Comparison of ENCODE assay signal across 30 cellular contexts in the genomic region with DNA sequence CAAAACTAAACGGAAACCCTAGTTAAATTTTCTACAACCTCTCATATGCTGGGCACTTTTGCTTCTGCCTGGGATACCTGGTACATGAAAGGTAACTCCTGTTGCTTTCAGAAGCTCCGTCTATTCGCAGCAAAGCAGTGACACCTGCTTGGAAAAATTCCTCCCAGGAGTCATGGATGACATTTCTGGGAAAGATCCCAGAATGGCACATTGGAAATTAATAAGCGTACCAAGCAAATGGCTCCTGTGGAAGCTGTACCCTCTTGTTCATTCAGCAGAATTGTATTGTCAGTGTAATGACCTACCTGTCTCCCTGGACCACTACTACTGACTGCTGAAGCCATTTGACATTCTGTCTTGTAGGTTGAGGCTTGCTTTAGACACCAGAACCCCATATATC.
"Had no signal": no experiment of that assay in that cellular context is flagged by ENCODE, and none has a peak within 500 bp of the region (broad histone marks: within the 10 kb centered on the region; RNA-seq: fewer than 3 reads in every experiment).

No MANE protein-coding gene starts in this region.

- ATAC-seq: activated naive CD4-positive, alpha-beta T cell treated with anti-CD3 and anti-CD28 coated beads, Interleukin-2, amount 50 U/mL, for 72 hours; activated T-cell treated with anti-CD3 and anti-CD28 coated beads, Interleukin-2, amount 50 U/mL, for 4 hours; body of pancreas; Right ventricle myocardium inferior had no signal

- DNase-seq: activated B cell treated with CpG ODN at 0.5 μM for 24 hours; activated CD4-positive, alpha-beta memory T cell treated with anti-CD3 and anti-CD28 coated beads for 36 hours; activated CD4-positive, alpha-beta T cell treated with anti-CD3 and anti-CD28 coated beads for 4 hours; activated CD4-positive, alpha-beta T cell treated with anti-CD3 and anti-CD28 coated beads, Interleukin-2, amount 50 U/mL, for 1 hour; activated CD4-positive, CD25-positive, alpha-beta regulatory T cell treated with anti-CD3 and anti-CD28 coated beads, Interleukin-2, amount 50 U/mL, for 72 hours; activated CD8-positive, alpha-beta memory T cell treated with anti-CD3 and anti-CD28 coated beads, Interleukin-2, amount 50 U/mL, for 4 hours; activated gamma-delta T cell treated with Interleukin-2 at 50 U/mL for 16 hours; activated naive CD4-positive, alpha-beta T cell treated with anti-CD3 and anti-CD28 coated beads for 36 hours; activated T-cell treated with anti-CD3 and anti-CD28 coated beads for 4 hours; activated T-cell treated with anti-CD3 and anti-CD28 coated beads, Interleukin-2, amount 50 U/mL, for 4 hours; adrenal gland; body of pancreas; cerebellar nuclear complex; NCI-H1417 treated with DMSO at 0.1 percent for 48 hours; NCI-H187 treated with DMSO at 0.1 percent for 48 hours; NCI-H2081; NCI-H226; NCI-H524 treated with DMSO at 0.1 percent for 48 hours; PC-9; SIG-M5; SW 1271; T-helper 1 cell; T-helper 2 cell; T-helper 9 cell had no signal

- H3K27ac ChIP-seq: adrenal gland, body of pancreas, breast epithelium, PC-9, RWPE1, VCaP had no signal

- H3K9me3 ChIP-seq: adrenal gland, body of pancreas, breast epithelium had no signal

- H3K9me3 Mint-ChIP-seq: activated B cell treated with CpG ODN at 0.5 μM for 24 hours; activated CD4-positive, alpha-beta memory T cell treated with anti-CD3 and anti-CD28 coated beads for 36 hours; activated naive CD4-positive, alpha-beta T cell treated with anti-CD3 and anti-CD28 coated beads for 36 hours; activated naive CD4-positive, alpha-beta T cell treated with anti-CD3 and anti-CD28 coated beads, Interleukin-2, amount 50 U/mL, for 72 hours; activated T-cell treated with anti-CD3 and anti-CD28 coated beads, Interleukin-2, amount 50 U/mL, for 4 hours; activated T-helper 1 cell treated with anti-CD3 and anti-CD28 coated beads, Interleukin-12 subunit alpha, Interleukin-12 subunit beta, Interleukin-2, Interleukin-4 antibody, amounts not matched to agents 30 ng/mL and 10 ng/mL and 1 ng/mL, durations not matched to agents 14 hours and 24 hours and 36 hours had no signal

- H3K4me1 Mint-ChIP-seq: activated B cell treated with CpG ODN at 0.5 μM for 24 hours had no signal

- H3K36me3 Mint-ChIP-seq: activated CD4-positive, alpha-beta memory T cell treated with anti-CD3 and anti-CD28 coated beads for 36 hours; activated naive CD4-positive, alpha-beta T cell treated with anti-CD3 and anti-CD28 coated beads, Interleukin-2, amount 50 U/mL, for 72 hours had no signal

- H3K36me3 ChIP-seq: adrenal gland, breast epithelium had no signal

- H3K27me3 Mint-ChIP-seq: activated B cell treated with CpG ODN at 0.5 μM for 24 hours; activated CD4-positive, alpha-beta memory T cell treated with anti-CD3 and anti-CD28 coated beads for 36 hours had no signal

- H3K4me3 Mint-ChIP-seq: activated B cell treated with CpG ODN at 0.5 μM for 24 hours; activated CD4-positive, alpha-beta memory T cell treated with anti-CD3 and anti-CD28 coated beads for 36 hours; activated naive CD4-positive, alpha-beta T cell treated with anti-CD3 and anti-CD28 coated beads for 36 hours; activated T-cell treated with anti-CD3 and anti-CD28 coated beads, Interleukin-2, amount 50 U/mL, for 4 hours; activated T-helper 1 cell treated with anti-CD3 and anti-CD28 coated beads, Interleukin-12 subunit alpha, Interleukin-12 subunit beta, Interleukin-2, Interleukin-4 antibody, amounts not matched to agents 30 ng/mL and 10 ng/mL and 1 ng/mL, durations not matched to agents 14 hours and 24 hours and 36 hours had no signal

- H3K4me1 ChIP-seq: adrenal gland, body of pancreas, breast epithelium had no signal

- H3K27ac Mint-ChIP-seq: activated B cell treated with CpG ODN at 0.5 μM for 24 hours; activated CD4-positive, alpha-beta memory T cell treated with anti-CD3 and anti-CD28 coated beads for 36 hours; activated naive CD4-positive, alpha-beta T cell treated with anti-CD3 and anti-CD28 coated beads for 36 hours; activated naive CD4-positive, alpha-beta T cell treated with anti-CD3 and anti-CD28 coated beads, Interleukin-2, amount 50 U/mL, for 72 hours; activated T-helper 1 cell treated with anti-CD3 and anti-CD28 coated beads, Interleukin-12 subunit alpha, Interleukin-12 subunit beta, Interleukin-2, Interleukin-4 antibody, amounts not matched to agents 30 ng/mL and 10 ng/mL and 1 ng/mL, durations not matched to agents 14 hours and 24 hours and 36 hours had no signal

- H3K27me3 ChIP-seq: adrenal gland, body of pancreas, breast epithelium had no signal

- H3K4me3 ChIP-seq: adrenal gland, body of pancreas, breast epithelium, PC-9 had no signal
